Comparison of ENCODE assay signal across 9 cellular contexts in the genomic region with DNA sequence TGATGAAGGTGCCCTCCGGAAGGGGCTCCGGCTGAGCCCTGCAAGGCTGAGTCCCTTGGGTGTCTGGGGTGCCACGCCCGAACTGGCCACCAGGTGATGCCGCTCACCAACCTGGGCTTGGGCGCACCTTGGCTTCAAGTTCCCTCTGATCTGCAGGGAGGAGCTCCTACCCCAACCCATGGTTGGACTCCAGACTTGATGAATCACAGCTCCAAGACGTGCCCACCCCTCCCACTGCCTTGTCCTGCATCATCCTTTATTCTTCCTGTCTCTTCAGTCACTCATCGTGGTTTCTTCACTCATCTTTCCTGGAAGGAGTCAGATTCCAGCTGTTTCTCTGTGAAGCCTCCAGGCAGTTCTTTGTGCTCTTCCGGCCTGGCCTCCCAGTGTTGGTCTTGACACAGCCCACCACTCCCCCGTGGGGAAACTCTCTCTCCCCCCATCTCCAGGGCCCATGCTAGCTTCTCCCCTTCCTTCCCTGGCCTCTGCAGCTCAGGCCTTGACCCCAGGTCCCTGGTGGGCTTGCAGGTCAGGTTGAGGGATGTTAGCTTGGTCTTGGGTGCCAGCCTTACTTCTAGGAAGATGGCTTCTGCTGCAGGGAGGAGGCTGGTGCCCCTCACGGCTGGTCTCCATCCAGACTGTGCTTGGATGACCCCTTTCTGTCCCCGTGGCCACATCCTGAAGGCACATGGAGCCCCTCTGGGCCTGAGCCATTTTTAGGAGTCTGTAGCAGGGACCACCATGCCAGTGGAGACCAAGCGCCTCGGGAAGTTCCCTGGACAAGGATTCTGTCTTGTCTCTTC. TPM values are rescaled to one million over a fixed set of nuclear protein-coding genes. Genes with fewer than 3 reads are reported as not detected.
DNase-seq lines count a peak whose midpoint lies in the region; ATAC-seq, FAIRE-seq and TF ChIP-seq lines count a peak whose summit lies in the region.
"Had no signal": no experiment of that assay in that cellular context is flagged by ENCODE, and none has a peak within 500 bp of the region (broad histone marks: within the 10 kb centered on the region; RNA-seq: fewer than 3 reads in every experiment).

No MANE protein-coding gene starts in this region.

- FAIRE-seq in pancreas (lab: Jason Lieb, UNC): no peak
- FAIRE-seq: islet of Langerhans had no signal

- H3K9me3 ChIP-seq in fibroblast of lung (ENCODE audit: control insufficient read depth, insufficient read depth, low read depth, low read length) (no peaks in the 10 kb centered on the region), pancreas (no peaks in the 10 kb centered on the region)

- TF ChIP-seq CTCF in GM12874 (IDR thresholded peaks at IDR 0.05; ENCODE audit: insufficient read depth, low read depth, low read length): peak; percentile 99
- peak; percentile 51 to 62 for TF ChIP-seq CTCF in fibroblast of lung (conservative IDR thresholded peaks at IDR 0.05 in 1 of 2, IDR thresholded peaks at IDR 0.05 in 1 of 2; ENCODE audit: low read depth in 1 of 2, low read length in 2 of 2)
- TF ChIP-seq CTCF in pancreas (IDR thresholded peaks at IDR 0.05): peak; percentile 46 to 74 (median 67)

- H3K9ac ChIP-seq in fibroblast of lung (ENCODE audit: insufficient read depth, low read length): no peak overlapping the region

- peak; percentile 58 to 86 (median 76) for ATAC-seq in pancreas
- ATAC-seq in GM19455 (IDR thresholded peaks at IDR 0.05; ENCODE audit: unreplicated experiment): no peak

- H3K4me3 ChIP-seq in fibroblast of lung (replicated peaks in 1 of 4; ENCODE audit: control extremely low read depth in 1 of 4, insufficient read depth in 1 of 4, low read depth in 3 of 4, low read length in 4 of 4) (no peak overlapping the region), pancreas (no peak overlapping the region)

- H2AFZ ChIP-seq in fibroblast of lung (ENCODE audit: low read length): no peak overlapping the region

- DNase-seq in 8988T: peak; percentile 86
- peak; percentile 72 for DNase-seq in NCI-H82 (lab: John Stamatoyannopoulos, UW)
- peak; percentile 46 for DNase-seq in activated T-cell treated with anti-CD3 and anti-CD28 coated beads for 24 hours (ENCODE audit: low read depth)
- DNase-seq in fibroblast of lung (ENCODE audit: low read depth in 2 of 2): peak; percentile 13 to 79
- peak in 5 of 6 donors; percentile 27 to 84 (median 62) for DNase-seq in pancreas
- no peak for DNase-seq in GOT3 (lab: John Stamatoyannopoulos, UW)

- H3K27ac ChIP-seq in fibroblast of lung (ENCODE audit: insufficient read depth, low read length): no peak overlapping the region
- no peak overlapping the region for H3K27ac ChIP-seq in pancreas

- no peak overlapping the region for H3K4me2 ChIP-seq in fibroblast of lung (ENCODE audit: extremely low read depth, insufficient read depth, low read length)

- 39 to 49% methylated on average over 14 of the region's 14 CpGs for WGBS in pancreas, 2 donors

- H4K20me1 ChIP-seq in fibroblast of lung (ENCODE audit: control insufficient read depth, extremely low read depth, insufficient read depth, low read length): no peaks in the 10 kb centered on the region

- H3K4me1 ChIP-seq in fibroblast of lung (ENCODE audit: control insufficient read depth, extremely low read depth, insufficient read depth, low read length): no peaks in the 10 kb centered on the region
- H3K4me1 ChIP-seq in pancreas: no peaks in the 10 kb centered on the region

- no peaks in the 10 kb centered on the region for H3K27me3 ChIP-seq in fibroblast of lung (ENCODE audit: control insufficient read depth, insufficient read depth, low read length)
- no peaks in the 10 kb centered on the region for H3K27me3 ChIP-seq in pancreas

- no peaks in the 10 kb centered on the region for H3K79me2 ChIP-seq in fibroblast of lung (ENCODE audit: control insufficient read depth, insufficient read depth, low read length)

- intact Hi-C loops in pancreas (cut with DNase I): loop anchor here in 1 of 3 donors (10.0 kb wide), 1 partner anchor 562 kb away; no protein-coding TSS in a partner anchor

- no peaks in the 10 kb centered on the region for H3K36me3 ChIP-seq in fibroblast of lung (ENCODE audit: control insufficient read depth, insufficient read depth, low read length)
- H3K36me3 ChIP-seq in pancreas: no peaks in the 10 kb centered on the region

RNA-seq across cellular contexts. Expression of a gene that starts 2.6 kb away (rescaled TPM):
- total RNA-seq in fibroblast of lung (not detected in 2 replicates), pancreas (under 1 TPM in 3 of 6 donors, not detected in 3; 0.17 to 0.90 (median 0.24) TPM)
- polyA plus RNA-seq in fibroblast of lung (not detected in 2 replicates), pancreas (under 1 TPM; 0.09 to 0.15 TPM)
- polyA plus RNA-seq in fibroblast of lung (2012): not detected in 2 replicates
- polyA minus RNA-seq in fibroblast of lung (ENCODE audit: low replicate concordance): not detected in 2 replicates
